In the genomic region with DNA sequence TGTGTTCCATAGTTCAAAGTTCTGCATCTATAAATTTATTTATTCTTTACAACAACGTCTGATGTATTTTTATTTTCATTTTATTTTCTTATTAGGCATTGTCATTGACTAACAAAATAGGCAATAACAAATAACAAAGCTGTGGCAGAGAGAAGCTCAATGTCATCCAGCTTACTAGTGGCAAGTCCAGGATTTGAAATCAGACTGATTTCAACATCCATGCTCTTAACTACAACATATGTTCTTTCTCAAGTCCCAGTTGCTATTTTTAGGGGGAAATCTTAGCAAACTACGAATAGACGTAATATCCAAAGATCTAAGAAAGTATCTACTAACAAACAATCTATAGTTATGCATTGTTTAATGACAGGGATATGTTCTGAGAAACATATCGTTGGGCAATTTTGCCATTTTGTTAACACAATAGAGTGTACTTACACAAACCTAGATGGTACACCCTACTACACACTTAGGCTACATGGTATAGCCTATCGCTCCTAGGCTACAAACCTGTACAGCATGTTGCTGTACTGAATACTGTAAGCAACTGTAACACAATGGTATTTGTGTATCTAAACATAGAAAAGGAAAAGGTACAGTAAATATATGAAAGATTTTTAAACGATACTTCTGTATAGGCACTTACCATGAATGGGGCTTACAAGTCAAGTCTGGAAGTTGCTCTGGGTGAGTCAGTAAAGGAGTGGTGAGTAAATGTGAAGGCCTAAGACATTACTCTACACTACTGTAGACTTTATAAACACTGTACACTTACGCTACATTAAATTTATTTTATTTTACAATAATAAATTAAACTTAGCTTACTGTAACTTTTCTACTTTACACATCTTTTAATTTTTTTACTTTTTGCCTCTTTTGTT, we compare ENCODE assay signal across 22 cellular contexts.
"Had no signal": no experiment of that assay in that cellular context is flagged by ENCODE, and none has a peak within 500 bp of the region (broad histone marks: within the 10 kb centered on the region; RNA-seq: fewer than 3 reads in every experiment).

No MANE protein-coding gene starts in this region.

- H3K36me3 ChIP-seq: cardiac muscle cell, SJCRH30 had no signal

- H2AFZ ChIP-seq: PC-9 had no signal

- H3K4me2 ChIP-seq: PC-9 had no signal

- H3K27me3 ChIP-seq: cardiac muscle cell, SJCRH30 had no signal

- H3K4me3 ChIP-seq: cardiac muscle cell, K562, PC-9, SJCRH30, SK-N-MC had no signal

- H3K27ac ChIP-seq: cardiac muscle cell, PC-9, RWPE1, SJCRH30, SK-N-MC had no signal

- H3K9me3 ChIP-seq: SJCRH30 had no signal

- H3K4me1 ChIP-seq: SJCRH30 had no signal

- DNase-seq: activated CD4-positive, alpha-beta memory T cell treated with anti-CD3 and anti-CD28 coated beads for 36 hours; activated CD4-positive, alpha-beta T cell treated with anti-CD3 and anti-CD28 coated beads for 4 hours; activated CD4-positive, alpha-beta T cell treated with anti-CD3 and anti-CD28 coated beads, Interleukin-2, amount 50 U/mL, for 1 hour; activated CD8-positive, alpha-beta memory T cell treated with anti-CD3 and anti-CD28 coated beads, Interleukin-2, amount 50 U/mL, for 4 hours; activated effector memory CD4-positive, alpha-beta T cell treated with Interleukin-2 at 50 U/mL for 16 hours; activated naive CD4-positive, alpha-beta T cell treated with anti-CD3 and anti-CD28 coated beads, Interleukin-2, amount 10 ng/mL, durations not matched to agents 7 days and 5 days; activated naive CD8-positive, alpha-beta T cell treated with anti-CD3 and anti-CD28 coated beads, Interleukin-2, amount 50 U/mL, for 24 hours; activated T-cell treated with anti-CD3 and anti-CD28 coated beads, Interleukin-2, amount 50 U/mL, for 48 hours; amniotic stem cell; aorta; NCI-H1092; NCI-H1436 treated with DMSO at 0.1 percent for 48 hours; NCI-H1694 treated with DMSO at 0.1 percent for 48 hours; NCI-H2029; NCI-H345; NCI-H524 treated with DMSO at 0.1 percent for 48 hours; PC-9; SJCRH30 had no signal
